Comparison of ENCODE assay signal across 12 cellular contexts in the genomic region with DNA sequence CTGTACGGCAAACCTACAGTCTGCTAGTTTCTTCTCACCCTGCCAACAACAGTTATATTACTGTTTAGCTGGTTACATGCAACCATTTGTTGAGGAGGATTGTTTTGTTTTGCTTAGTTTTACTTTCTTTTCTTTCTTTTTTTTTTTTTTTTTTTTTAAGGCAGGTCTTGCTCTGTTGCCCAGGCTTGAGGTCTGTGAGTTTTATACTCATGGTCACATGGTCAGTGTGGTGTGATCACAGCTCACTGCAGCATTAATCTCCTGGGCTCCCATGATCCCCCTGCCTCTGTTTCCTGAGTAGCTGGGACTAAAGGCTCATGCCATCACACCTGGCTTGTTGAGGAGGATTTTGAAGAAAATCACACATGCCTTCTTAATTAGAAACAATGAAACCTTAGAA.
DNase-seq lines count a peak whose midpoint lies in the region; ATAC-seq and TF ChIP-seq lines count a peak whose summit lies in the region.
"Had no signal": no experiment of that assay in that cellular context is flagged by ENCODE, and none has a peak within 500 bp of the region (broad histone marks: within the 10 kb centered on the region; RNA-seq: fewer than 3 reads in every experiment).

No MANE protein-coding gene starts in this region.

- no peaks in the 10 kb centered on the region for H3K36me3 ChIP-seq in A673 (ENCODE audit: insufficient read depth, low read length, poor library complexity, severe bottlenecking)

- intact Hi-C loops in A673 (cut with micrococcal nuclease; ENCODE audit: unreplicated experiment), result no loop called here

- TF ChIP-seq CTCF in GM12865 (IDR thresholded peaks at IDR 0.05; ENCODE audit: insufficient read depth, low read depth, low read length, missing control alignments) (no peak), GM20000 (IDR thresholded peaks at IDR 0.05; ENCODE audit: extremely low read depth, missing control alignments) (no peak), A673 (conservative IDR thresholded peaks at IDR 0.05; ENCODE audit: low read depth, low read length) (no peak)

- H3K4me1 ChIP-seq in A673 (ENCODE audit: insufficient read depth, low read length, poor library complexity, severe bottlenecking), result no peaks in the 10 kb centered on the region

- no peaks in the 10 kb centered on the region for H3K27me3 ChIP-seq in A673 (replicated peaks; ENCODE audit: insufficient read depth, low read depth, low read length, poor library complexity)

- BruUV-seq in A673 (replicated peaks; lab: Mats Ljungman, UMichigan), result no TSS peak

- CTCF ChIA-PET in A673 (lab: Charles Lee), result no interaction called here

- POLR2A ChIA-PET in A673 (lab: Charles Lee; ENCODE audit: low non-redundant PET), result no interaction called here

- no peak overlapping the region for H3K27ac ChIP-seq in A673 (ENCODE audit: low read depth, low read length, poor library complexity, severe bottlenecking)

- no peaks in the 10 kb centered on the region for H3K9me3 ChIP-seq in A673 (ENCODE audit: low read depth, low read length, poor library complexity, severe bottlenecking)

- DNase-seq in GM12865 (ENCODE audit: low read depth), result peak; percentile 46
- peak; percentile 2 for DNase-seq in GM20000 (ENCODE audit: low spot score)
- DNase-seq in A673 (ENCODE audit: low spot score), result no peak
- DNase-seq in ureter (ENCODE audit: low spot score), result no peak
- DNase-seq in NCI-H526 (lab: John Stamatoyannopoulos, UW), result no peak
- DNase-seq: mammary epithelial cell; NCI-H446; occipital lobe; stimulated activated naive CD4-positive, alpha-beta T cell had no signal

- ATAC-seq in HG02943 (IDR thresholded peaks at IDR 0.05; ENCODE audit: low read depth, unreplicated experiment) (peak; percentile 87), HG03558 (IDR thresholded peaks at IDR 0.05; ENCODE audit: extremely low read depth, unreplicated experiment) (peak; percentile 82), SK-N-SH treated with all-trans-retinoic acid at 6 μM for 48 hours (no peak)

- H3K4me3 ChIP-seq in GM12865 (ENCODE audit: low read depth, low read length) (no peak overlapping the region), A673 (ENCODE audit: low read depth, low read length, poor library complexity, severe bottlenecking) (no peak overlapping the region)

TF ChIP-seq in SK-N-SH treated with all-trans-retinoic acid at 6 μM for 48 hours, 23 proteins besides CTCF, POLR2A, EP300 and RAD21:
- TF ChIP-seq SNAI2 (CRISPR knock-in tag; IDR thresholded peaks at IDR 0.05) (no peak), ISL1 (CRISPR knock-in tag; IDR thresholded peaks at IDR 0.05) (no peak), ZFP3 (CRISPR knock-in tag; IDR thresholded peaks at IDR 0.05) (no peak), OSR1 (CRISPR knock-in tag; IDR thresholded peaks at IDR 0.05) (no peak), GLIS3 (CRISPR knock-in tag; IDR thresholded peaks at IDR 0.05) (no peak), BACH2 (CRISPR knock-in tag; IDR thresholded peaks at IDR 0.05; ENCODE audit: borderline replicate concordance) (no peak), ZNF70 (CRISPR knock-in tag; IDR thresholded peaks at IDR 0.05) (no peak), PPARA (CRISPR knock-in tag; IDR thresholded peaks at IDR 0.05; ENCODE audit: borderline replicate concordance) (no peak), ZFP30 (CRISPR knock-in tag; IDR thresholded peaks at IDR 0.05) (no peak), ESRRG (CRISPR knock-in tag; IDR thresholded peaks at IDR 0.05) (no peak), RARB (CRISPR knock-in tag; IDR thresholded peaks at IDR 0.05) (no peak), ZNF565 (CRISPR knock-in tag; conservative IDR thresholded peaks at IDR 0.05; ENCODE audit: low read depth) (no peak), CSDC2 (CRISPR knock-in tag; IDR thresholded peaks at IDR 0.05) (no peak), TCF4 (CRISPR knock-in tag; IDR thresholded peaks at IDR 0.05; ENCODE audit: borderline replicate concordance) (no peak)
- TF ChIP-seq, protein P1, sequence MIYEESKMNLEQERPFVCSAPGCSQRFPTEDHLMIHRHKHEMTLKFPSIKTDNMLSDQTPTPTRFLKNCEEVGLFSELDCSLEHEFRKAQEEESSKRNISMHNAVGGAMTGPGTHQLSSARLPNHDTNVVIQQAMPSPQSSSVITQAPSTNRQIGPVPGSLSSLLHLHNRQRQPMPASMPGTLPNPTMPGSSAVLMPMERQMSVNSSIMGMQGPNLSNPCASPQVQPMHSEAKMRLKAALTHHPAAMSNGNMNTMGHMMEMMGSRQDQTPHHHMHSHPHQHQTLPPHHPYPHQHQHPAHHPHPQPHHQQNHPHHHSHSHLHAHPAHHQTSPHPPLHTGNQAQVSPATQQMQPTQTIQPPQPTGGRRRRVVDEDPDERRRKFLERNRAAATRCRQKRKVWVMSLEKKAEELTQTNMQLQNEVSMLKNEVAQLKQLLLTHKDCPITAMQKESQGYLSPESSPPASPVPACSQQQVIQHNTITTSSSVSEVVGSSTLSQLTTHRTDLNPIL (CRISPR knock-in tag; IDR thresholded peaks at IDR 0.05; ENCODE audit: low read depth), result no peak
- TF ChIP-seq, protein P2, sequence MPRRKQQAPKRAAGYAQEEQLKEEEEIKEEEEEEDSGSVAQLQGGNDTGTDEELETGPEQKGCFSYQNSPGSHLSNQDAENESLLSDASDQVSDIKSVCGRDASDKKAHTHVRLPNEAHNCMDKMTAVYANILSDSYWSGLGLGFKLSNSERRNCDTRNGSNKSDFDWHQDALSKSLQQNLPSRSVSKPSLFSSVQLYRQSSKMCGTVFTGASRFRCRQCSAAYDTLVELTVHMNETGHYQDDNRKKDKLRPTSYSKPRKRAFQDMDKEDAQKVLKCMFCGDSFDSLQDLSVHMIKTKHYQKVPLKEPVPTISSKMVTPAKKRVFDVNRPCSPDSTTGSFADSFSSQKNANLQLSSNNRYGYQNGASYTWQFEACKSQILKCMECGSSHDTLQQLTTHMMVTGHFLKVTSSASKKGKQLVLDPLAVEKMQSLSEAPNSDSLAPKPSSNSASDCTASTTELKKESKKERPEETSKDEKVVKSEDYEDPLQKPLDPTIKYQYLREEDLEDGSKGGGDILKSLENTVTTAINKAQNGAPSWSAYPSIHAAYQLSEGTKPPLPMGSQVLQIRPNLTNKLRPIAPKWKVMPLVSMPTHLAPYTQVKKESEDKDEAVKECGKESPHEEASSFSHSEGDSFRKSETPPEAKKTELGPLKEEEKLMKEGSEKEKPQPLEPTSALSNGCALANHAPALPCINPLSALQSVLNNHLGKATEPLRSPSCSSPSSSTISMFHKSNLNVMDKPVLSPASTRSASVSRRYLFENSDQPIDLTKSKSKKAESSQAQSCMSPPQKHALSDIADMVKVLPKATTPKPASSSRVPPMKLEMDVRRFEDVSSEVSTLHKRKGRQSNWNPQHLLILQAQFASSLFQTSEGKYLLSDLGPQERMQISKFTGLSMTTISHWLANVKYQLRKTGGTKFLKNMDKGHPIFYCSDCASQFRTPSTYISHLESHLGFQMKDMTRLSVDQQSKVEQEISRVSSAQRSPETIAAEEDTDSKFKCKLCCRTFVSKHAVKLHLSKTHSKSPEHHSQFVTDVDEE (CRISPR knock-in tag; IDR thresholded peaks at IDR 0.05), result no peak
- TF ChIP-seq, protein P3, sequence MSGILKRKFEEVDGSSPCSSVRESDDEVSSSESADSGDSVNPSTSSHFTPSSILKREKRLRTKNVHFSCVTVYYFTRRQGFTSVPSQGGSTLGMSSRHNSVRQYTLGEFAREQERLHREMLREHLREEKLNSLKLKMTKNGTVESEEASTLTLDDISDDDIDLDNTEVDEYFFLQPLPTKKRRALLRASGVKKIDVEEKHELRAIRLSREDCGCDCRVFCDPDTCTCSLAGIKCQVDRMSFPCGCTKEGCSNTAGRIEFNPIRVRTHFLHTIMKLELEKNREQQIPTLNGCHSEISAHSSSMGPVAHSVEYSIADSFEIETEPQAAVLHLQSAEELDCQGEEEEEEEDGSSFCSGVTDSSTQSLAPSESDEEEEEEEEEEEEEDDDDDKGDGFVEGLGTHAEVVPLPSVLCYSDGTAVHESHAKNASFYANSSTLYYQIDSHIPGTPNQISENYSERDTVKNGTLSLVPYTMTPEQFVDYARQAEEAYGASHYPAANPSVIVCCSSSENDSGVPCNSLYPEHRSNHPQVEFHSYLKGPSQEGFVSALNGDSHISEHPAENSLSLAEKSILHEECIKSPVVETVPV (CRISPR knock-in tag; IDR thresholded peaks at IDR 0.05), result no peak
TF ChIP-seq in SK-N-SH treated with all-trans-retinoic acid at 6 μM for 48 hours: peak in this region for 0.

Comparison
In these comparisons a context has a peak if more than half of its experiments do, and no peak if none do; other contexts are left out.
1. DNase-seq: peak in GM12865 (single experiment) and GM20000 (single experiment); none in A673 (single experiment), ureter (single experiment) and NCI-H526 (0 of 2).